In genomic region chr12:56645717-56646446, GRCh38 we compare ENCODE assay signal across 8 cellular contexts. TPM values are rescaled to one million over a fixed set of nuclear protein-coding genes. Genes with fewer than 3 reads are reported as not detected.
DNase-seq lines count a peak whose midpoint lies in the region; ATAC-seq and TF ChIP-seq lines count a peak whose summit lies in the region.

ATP5F1B (minus strand) TSS chr12:56645984; CDS start chr12:56645963, 21 bp downstream.

- TF ChIP-seq POLR2A in ovary (IDR thresholded peaks at IDR 0.05) (peak; percentile 89), thyroid gland (IDR thresholded peaks at IDR 0.05) (peak; percentile 92 to 99)

- TF ChIP-seq EP300 in ovary (IDR thresholded peaks at IDR 0.05): no peak

- intact Hi-C loops in Right ventricle myocardium inferior (cut with DNase I): loop anchor here (1.0 to 5.0 kb wide), 2 partner anchors 41 to 79 kb away; partner anchors contain the start of genes NACA and PTGES3
- intact Hi-C loops in ovary (cut with DNase I): loop anchor here in 1 of 4 donors (2.0 kb wide), 1 partner anchor 79 kb away; the partner anchor contains the start of gene NACA
- intact Hi-C loops in thyroid gland (cut with DNase I): loop anchor here (5.0 to 10.0 kb wide), 2 partner anchors 41 to 79 kb away; partner anchors contain the start of genes NACA and PTGES3

- no peak for TF ChIP-seq CTCF in GM12864 (IDR thresholded peaks at IDR 0.05; ENCODE audit: low read depth, low read length, missing control alignments)
- no peak for TF ChIP-seq CTCF in ovary (IDR thresholded peaks at IDR 0.05)
- TF ChIP-seq CTCF in thyroid gland (IDR thresholded peaks at IDR 0.05): peak in 1 of 6 experiments; percentile 3

- H3K4me3 ChIP-seq in GM12864 (ENCODE audit: low read depth, low read length): peak within 1 kb of the TSS; percentile 76
- peak within 1 kb of the TSS; percentile 97 for H3K4me3 ChIP-seq in ovary
- peak within 1 kb of the TSS; percentile 60 to 87 (median 77) for H3K4me3 ChIP-seq in thyroid gland (replicated peaks in 1 of 3)

- ATAC-seq in HG02759 (IDR thresholded peaks at IDR 0.05; ENCODE audit: unreplicated experiment): peak; percentile 99
- peak; percentile 98 for ATAC-seq in Right ventricle myocardium inferior

- H3K27ac ChIP-seq in ovary: peak within 1 kb of the TSS; percentile 86 to 89
- peak within 1 kb of the TSS; percentile 94 to 97 (median 95) for H3K27ac ChIP-seq in thyroid gland

- H3K27me3 ChIP-seq in ovary: no peaks in the 10 kb centered on the region
- no peaks in the 10 kb centered on the region for H3K27me3 ChIP-seq in thyroid gland

- peak; percentile 100 for DNase-seq in GM12864 (ENCODE audit: low read depth)
- peak; percentile 99 to 100 (median 99) for DNase-seq in NCI-H1417 (lab: John Stamatoyannopoulos, UW)
- peak; percentile 99 to 100 for DNase-seq in SW 1271 (lab: John Stamatoyannopoulos, UW)
- peak; percentile 76 for DNase-seq in activated naive CD8-positive, alpha-beta T cell treated with anti-CD3 and anti-CD28 coated beads, Interleukin-2, amount 50 U/mL, for 16 hours (ENCODE audit: low read depth, low spot score)
- peak; percentile 97 for DNase-seq in Right ventricle myocardium inferior (ENCODE audit: missing footprints)
- DNase-seq in ovary: peak; percentile 92 to 97 (median 95)
- DNase-seq in thyroid gland: peak; percentile 95 to 97

- H3K4me1 ChIP-seq in ovary (ENCODE audit: insufficient read depth) (peaks cover 4% of the 10 kb centered on the region), thyroid gland (peaks cover 14 to 17% of the 10 kb centered on the region in 2 donors)

- no peaks in the 10 kb centered on the region for H3K36me3 ChIP-seq in ovary
- H3K36me3 ChIP-seq in thyroid gland: peaks cover 27 to 36% of the 10 kb centered on the region in 2 donors

- H3K9me3 ChIP-seq in ovary (no peaks in the 10 kb centered on the region), thyroid gland (no peaks in the 10 kb centered on the region)

- WGBS in ovary, 3 donors: 0 to 1% (median 1%) methylated on average over 28 to 39 of the region's 39 CpGs
- WGBS in thyroid gland, 2 donors: 0 to 1% methylated on average over 23 to 30 of the region's 39 CpGs

RNA-seq across cellular contexts. Expression of gene ATP5F1B, which starts in this region (rescaled TPM):
- total RNA-seq in Right ventricle myocardium inferior (3,152 TPM), ovary (100 to 1,000 TPM; 201 to 334 (median 273) TPM), thyroid gland (100 to 1,000 TPM; 310 to 557 (median 431) TPM)
- 100 to 1,000 TPM; 237 to 809 TPM for polyA plus RNA-seq in ovary

Comparison
In these comparisons a context has a peak if more than half of its experiments do, and no peak if none do; other contexts are left out.
1. Peak in every context shown above with its lines: DNase-seq, ATAC-seq, H3K4me3 ChIP-seq and H3K27ac ChIP-seq.